In genomic region chr15:68700395-68701123, GRCh38 we compare ENCODE assay signal across 9 cellular contexts.
DNase-seq lines count a peak whose midpoint lies in the region; ATAC-seq and TF ChIP-seq lines count a peak whose summit lies in the region.
"Had no signal": no experiment of that assay in that cellular context is flagged by ENCODE, and none has a peak within 500 bp of the region (broad histone marks: within the 10 kb centered on the region; RNA-seq: fewer than 3 reads in every experiment).

No MANE protein-coding gene starts in this region.

- H3K4me1 ChIP-seq in mesendoderm (ENCODE audit: control insufficient read depth, low read depth, low read length) (peaks cover 13% of the 10 kb centered on the region), aorta (ENCODE audit: control insufficient read depth in 1 of 2, insufficient read depth in 2 of 2, low read length in 2 of 2) (peaks cover 0 to 2% of the 10 kb centered on the region in 2 donors)

- no peak overlapping the region for H2AK5ac ChIP-seq in mesendoderm (ENCODE audit: low read length)

- H3K4me3 Mint-ChIP-seq in immature natural killer cell = no peak overlapping the region

- no peaks in the 10 kb centered on the region for H3K36me3 ChIP-seq in mesendoderm (ENCODE audit: control insufficient read depth, insufficient read depth, low read length)
- no peaks in the 10 kb centered on the region for H3K36me3 ChIP-seq in aorta (ENCODE audit: control insufficient read depth in 1 of 2, insufficient read depth in 2 of 2, low read length in 1 of 2)

- H4K8ac ChIP-seq in mesendoderm (ENCODE audit: low read depth, low read length) = no peak overlapping the region

- peak overlapping the region; percentile 26 for H3K18ac ChIP-seq in mesendoderm (ENCODE audit: low read length)

- H3K9me3 ChIP-seq in aorta (ENCODE audit: control insufficient read depth, low read length) = no peaks in the 10 kb centered on the region

- H2BK120ac ChIP-seq in mesendoderm (ENCODE audit: low read depth, low read length) = no peak overlapping the region

- no peaks in the 10 kb centered on the region for H3K79me2 ChIP-seq in mesendoderm (ENCODE audit: control insufficient read depth, insufficient read depth, low read length)

- no peaks in the 10 kb centered on the region for H3K9me3 Mint-ChIP-seq in immature natural killer cell

- H3K27me3 ChIP-seq in mesendoderm (ENCODE audit: insufficient read depth, low read length, poor library complexity) = no peaks in the 10 kb centered on the region
- no peaks in the 10 kb centered on the region for H3K27me3 ChIP-seq in aorta (ENCODE audit: control insufficient read depth in 1 of 2, insufficient read depth in 2 of 2, low read length in 1 of 2)

- ATAC-seq in aorta (ENCODE audit: low FRiP score) (peak; percentile 90), HG03039 (IDR thresholded peaks at IDR 0.05; ENCODE audit: unreplicated experiment) (no peak), GM21528 (IDR thresholded peaks at IDR 0.05; ENCODE audit: low FRiP score, unreplicated experiment) (no peak)

- no peak overlapping the region for H2BK5ac ChIP-seq in mesendoderm (ENCODE audit: low read length)

- peak; percentile 21 for DNase-seq in AG09309 (ENCODE audit: low read depth)
- DNase-seq in NCI-H2029 treated with DMSO at 0.1 percent for 48 hours (lab: John Stamatoyannopoulos, UW) = peak; percentile 20
- DNase-seq in choroid plexus epithelial cell (ENCODE audit: low read depth) = peak; percentile 66
- DNase-seq in mesendoderm = peak; percentile 90
- peak; percentile 79 to 87 for DNase-seq in aorta
- no peak for DNase-seq in immature natural killer cell
- DNase-seq: DND-41 had no signal

- peaks cover 3 to 8% (median 3%) of the 10 kb centered on the region in 3 donors for H3K27me3 Mint-ChIP-seq in immature natural killer cell (ENCODE audit: low read depth in 3 of 3)

- no peaks in the 10 kb centered on the region for H3K4me1 Mint-ChIP-seq in immature natural killer cell

- no peak overlapping the region for H3K27ac Mint-ChIP-seq in immature natural killer cell

- H3K4me2 ChIP-seq in mesendoderm (ENCODE audit: low read length) = no peak overlapping the region

- no peak overlapping the region for H2BK15ac ChIP-seq in mesendoderm (replicated peaks; ENCODE audit: low read depth)

- no CpG with 5 or more reads among the region's 20 CpGs for WGBS in mesendoderm (ENCODE audit: extremely low coverage, insufficient coverage, low lambda C conversion rate)
- WGBS in aorta, 2 donors = 3 to 4% methylated on average over 18 to 20 of the region's 20 CpGs

- no peak overlapping the region for H3K4me3 ChIP-seq in AG09309 (ENCODE audit: control insufficient read depth, low read depth, low read length)
- no peak overlapping the region for H3K4me3 ChIP-seq in choroid plexus epithelial cell (ENCODE audit: low read depth, low read length)
- H3K4me3 ChIP-seq in mesendoderm (ENCODE audit: low read length) = no peak overlapping the region
- H3K4me3 ChIP-seq in aorta (ENCODE audit: low read length in 2 of 2) = no peak overlapping the region

- H3K9ac ChIP-seq in mesendoderm (ENCODE audit: low read length) = peak overlapping the region; percentile 20

- H3K36me3 Mint-ChIP-seq in immature natural killer cell = no peaks in the 10 kb centered on the region

- TF ChIP-seq CTCF in AG09309 (IDR thresholded peaks at IDR 0.05; ENCODE audit: control insufficient read depth, insufficient read depth, low read depth, low read length, missing control alignments) = no peak
- no peak for TF ChIP-seq CTCF in choroid plexus epithelial cell (conservative IDR thresholded peaks at IDR 0.05; ENCODE audit: low read depth, low read length)

- peak overlapping the region; percentile 79 for H3K56ac ChIP-seq in mesendoderm (ENCODE audit: low read length)

- H3K27ac ChIP-seq in mesendoderm (ENCODE audit: low read depth, low read length) = peak overlapping the region; percentile 63
- H3K27ac ChIP-seq in aorta (ENCODE audit: low read depth in 1 of 2, low read length in 2 of 2) = peak overlapping the region in 1 of 2 donors; percentile 10

- intact Hi-C loops in aorta (cut with DNase I) = no loop called here

- no peaks in the 10 kb centered on the region for H3K79me1 ChIP-seq in mesendoderm (ENCODE audit: low read length)

- no peak overlapping the region for H4K5ac ChIP-seq in mesendoderm (ENCODE audit: low read length)

- H3K23ac ChIP-seq in mesendoderm (ENCODE audit: low read length) = no peak overlapping the region

- H3K4ac ChIP-seq in mesendoderm (ENCODE audit: low read depth, low read length) = no peak overlapping the region

Comparison
In these comparisons a context has a peak if more than half of its experiments do, and no peak if none do; other contexts are left out.
1. DNase-seq: peak in AG09309 (single experiment), NCI-H2029 treated with DMSO at 0.1 percent for 48 hours (single experiment), choroid plexus epithelial cell (single experiment), mesendoderm (single experiment) and aorta (2 of 2); none in immature natural killer cell (0 of 3).